Comparison of ENCODE assay signal across 8 cellular contexts in genomic region chr6:7615611-7616383, GRCh38. TPM values are rescaled to one million over a fixed set of nuclear protein-coding genes. Genes with fewer than 3 reads are reported as not detected.
A peak's percentile ranks its signal among the peaks of the same experiment; 100 is the strongest.
DNase-seq lines count a peak whose midpoint lies in the region; ATAC-seq and TF ChIP-seq lines count a peak whose summit lies in the region.

No MANE protein-coding gene starts in this region.

- no peaks in the 10 kb centered on the region for H3K27me3 Mint-ChIP-seq in chondrocyte (ENCODE audit: low read depth)

- H3K4me1 Mint-ChIP-seq in chondrocyte (ENCODE audit: low read depth) = peaks cover 19% of the 10 kb centered on the region

- POLR2A ChIA-PET in RWPE1 (lab: Yijun Ruan, JAX; ENCODE audit: low non-redundant PET) = interaction anchor here (0.5 kb wide), 1 partner anchor 234 kb away, joined by 3 read pairs; no protein-coding TSS in a partner anchor

- ATAC-seq in left lobe of liver = peak; percentile 89
- ATAC-seq in GM19397 (IDR thresholded peaks at IDR 0.05; ENCODE audit: unreplicated experiment) = no peak

- peaks cover 4% of the 10 kb centered on the region for H3K4me1 ChIP-seq in testis

- intact Hi-C loops in testis (cut with DNase I; ENCODE audit: low total_unique reads) = loop anchor here (10.0 kb wide), 1 partner anchor 341 kb away; no protein-coding TSS in a partner anchor

- CTCF ChIA-PET in RWPE1 (lab: Yijun Ruan, JAX) = interaction anchor here (0.6 to 1.3 kb wide), 10 partner anchors 10 to 939 kb away, joined by 3 to 6 read pairs (median 3); no protein-coding TSS in a partner anchor

- H3K27me3 ChIP-seq in testis = no peaks in the 10 kb centered on the region

- TF ChIP-seq POLR2A in testis (IDR thresholded peaks at IDR 0.05) = no peak

- TF ChIP-seq CTCF in RWPE1 (conservative IDR thresholded peaks at IDR 0.05; ENCODE audit: low read depth) = peak; percentile 80
- TF ChIP-seq CTCF in chondrocyte (IDR thresholded peaks at IDR 0.05) = peak; percentile 89
- TF ChIP-seq CTCF in testis (IDR thresholded peaks at IDR 0.05) = peak; percentile 29 to 81 (median 77)

- no peak overlapping the region for H3K4me3 Mint-ChIP-seq in chondrocyte (ENCODE audit: unreplicated experiment)

- no peaks in the 10 kb centered on the region for H3K9me3 Mint-ChIP-seq in chondrocyte (ENCODE audit: low read depth)

- WGBS in testis, 2 donors = 31 to 37% methylated on average over 7 of the region's 7 CpGs

- no peaks in the 10 kb centered on the region for H3K9me3 ChIP-seq in testis

- no peak overlapping the region for H3K4me3 ChIP-seq in testis

- H3K36me3 ChIP-seq in testis (ENCODE audit: low read depth, missing control alignments) = no peaks in the 10 kb centered on the region

- H3K27ac Mint-ChIP-seq in chondrocyte (ENCODE audit: unreplicated experiment) = no peak overlapping the region

- H3K36me3 Mint-ChIP-seq in chondrocyte (ENCODE audit: low read depth) = peaks cover 6% of the 10 kb centered on the region

- DNase-seq in NOMO-1 (lab: John Stamatoyannopoulos, UW; ENCODE audit: unreplicated experiment in 2 of 2) (peak; percentile 44 to 48), NOMO-1 treated with dmso at 0.1 percent for 144 hours (lab: John Stamatoyannopoulos, UW; ENCODE audit: unreplicated experiment) (no peak), HT1080 (ENCODE audit: low read depth) (peak; percentile 56), RWPE1 (ENCODE audit: low spot score) (peak; percentile 41), chondrocyte (ENCODE audit: low spot score) (no peak), left lobe of liver (ENCODE audit: low spot score) (no peak), testis (peak; percentile 48)

- H3K27ac ChIP-seq in RWPE1 (no peak overlapping the region), testis (no peak overlapping the region)

RNA-seq across cellular contexts. Expression of gene SNRNP48, which starts 25.8 kb away (rescaled TPM):
- total RNA-seq in HT1080 (2014; rRNA removed; shearing (Covaris generic)) = 7.9 and 9.7 TPM in 2 replicates
- polyA plus RNA-seq in HT1080 (2015; cell fraction: cytosol; rRNA removed) = 11.9 and 14.2 TPM in 2 replicates
- polyA plus RNA-seq in HT1080 (2015; cell fraction: nucleus; rRNA removed) = 32.2 and 32.5 TPM in 2 replicates
- total RNA-seq in chondrocyte (9.6 to 16.0 TPM (median 9.7 TPM) in 3 replicates), left lobe of liver (7.6 TPM), testis (10 to 100 TPM in 1 of 2 donors, 1 to 10 TPM in 1; 8.5 to 10.7 TPM)
- polyA plus RNA-seq in testis (ENCODE audit: insufficient read depth, low read depth, low replicate concordance) = 5.6 TPM

Comparison
In these comparisons a context has a peak if more than half of its experiments do, and no peak if none do; other contexts are left out.
1. DNase-seq: peak in NOMO-1 (2 of 2), HT1080 (single experiment), RWPE1 (single experiment) and testis (single experiment); none in NOMO-1 treated with dmso at 0.1 percent for 144 hours (single experiment), chondrocyte (single experiment) and left lobe of liver (single experiment).
2. Peak in every context shown above with its lines, with median percentiles within 50 percentile points of each other: CTCF ChIP-seq.